ENCODE assay signal across 8 cellular contexts in the genomic region with DNA sequence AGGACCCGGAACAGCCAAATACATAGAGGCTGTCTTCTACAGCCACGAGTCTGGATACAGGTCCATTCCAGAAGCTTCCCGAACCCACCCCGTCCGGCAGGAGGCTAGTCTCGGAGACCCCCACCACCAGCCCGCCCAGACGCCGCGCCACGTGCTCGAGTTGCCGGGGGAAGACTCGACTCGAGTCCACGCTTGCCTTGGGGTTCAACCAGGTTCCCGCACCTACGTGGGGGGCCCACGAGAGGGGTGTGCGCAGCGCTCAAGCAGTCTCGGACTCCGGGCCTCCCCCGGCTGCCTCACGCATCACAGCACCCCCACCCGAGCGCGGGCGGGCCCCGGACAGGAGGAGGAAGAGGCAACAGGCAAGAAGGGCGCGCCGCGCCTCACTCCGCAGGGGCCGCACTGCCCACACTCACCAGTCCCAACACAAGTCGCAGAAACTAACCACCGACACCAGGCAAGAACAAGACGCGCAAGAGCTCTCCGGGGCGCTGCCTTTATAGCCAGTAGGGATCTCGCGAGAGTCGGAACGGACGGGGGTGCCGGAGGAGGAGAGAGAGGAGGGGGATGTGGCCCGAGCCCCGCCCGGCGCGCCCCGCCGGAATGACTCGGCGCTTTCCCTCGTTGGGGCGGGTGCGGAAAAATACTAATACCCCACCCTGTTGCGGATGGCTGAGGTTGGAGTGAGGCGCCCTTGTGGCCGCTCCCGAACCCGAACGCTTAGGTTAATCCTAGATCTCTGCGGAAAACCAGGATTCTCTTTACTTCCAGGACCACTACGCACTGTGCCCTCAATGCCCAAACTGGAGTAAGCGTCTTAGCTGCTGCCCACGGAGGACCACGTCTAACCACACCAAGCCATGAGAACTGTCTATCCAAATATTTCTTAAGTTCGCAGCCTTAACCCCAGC. TPM values are rescaled to one million over a fixed set of nuclear protein-coding genes. Genes with fewer than 3 reads are reported as not detected.
DNase-seq lines count a peak whose midpoint lies in the region; ATAC-seq and TF ChIP-seq lines count a peak whose summit lies in the region.

A gene (minus strand): TSS at position 472 of the 911 bp plus-strand sequence. CDS start 2,841 bp downstream, outside the sequence.

- DNase-seq in NCI-H748 (lab: John Stamatoyannopoulos, UW; ENCODE audit: unreplicated experiment) (peak; percentile 96), dermis microvascular lymphatic vessel endothelial cell (ENCODE audit: low read depth in 2 of 2) (peak; percentile 86 to 92), right lobe of liver (peak; percentile 96 to 98 (median 97))
- DNase-seq in activated CD4-positive, alpha-beta T cell treated with anti-CD3 and anti-CD28 coated beads, Interleukin-2, amount 50 U/mL, for 48 hours, result peak; percentile 98
- peak; percentile 96 to 99 for DNase-seq in stimulated activated CD4-positive, alpha-beta T cell treated with anti-CD3 and anti-CD28 coated beads, Interleukin-4, amount 100 ng/mL, for 4 hours

- peak within 1 kb of the TSS; percentile 86 to 100 (median 98) for H3K4me3 ChIP-seq in BLaER1 treated with 17β-estradiol and CSF1 and Interleukin-3, amounts not matched to agents 10 nM and 100 nM
- H3K4me3 ChIP-seq in right lobe of liver, result peak within 1 kb of the TSS; percentile 93 to 95 (median 93)

- peak within 1 kb of the TSS; percentile 86 to 98 (median 93) for H3K4me2 ChIP-seq in BLaER1 treated with 17β-estradiol and CSF1 and Interleukin-3, amounts not matched to agents 10 nM and 100 nM

- peak within 1 kb of the TSS; percentile 95 to 100 (median 98) for H3K9ac ChIP-seq in BLaER1 treated with 17β-estradiol and CSF1 and Interleukin-3, amounts not matched to agents 10 nM and 100 nM

- intact Hi-C loops in right lobe of liver (cut with DNase I), result no loop called here

- under 1% methylated on average over 20 of the region's 72 CpGs for WGBS in right lobe of liver (ENCODE audit: insufficient coverage, low coverage, low lambda C conversion rate, missing lambda C conversion rate)

- TF ChIP-seq CTCF in right lobe of liver (IDR thresholded peaks at IDR 0.05), result peak in 2 of 4 donors; percentile 6 to 10

- H3K9me3 ChIP-seq in BLaER1 treated with 17β-estradiol and CSF1 and Interleukin-3, amounts not matched to agents 10 nM and 100 nM (replicated peaks in 1 of 11), result no peaks in the 10 kb centered on the region
- no peaks in the 10 kb centered on the region for H3K9me3 ChIP-seq in right lobe of liver

- peaks cover 43 to 50% (median 49%) of the 10 kb centered on the region in 11 experiments for H4K20me1 ChIP-seq in BLaER1 treated with 17β-estradiol and CSF1 and Interleukin-3, amounts not matched to agents 10 nM and 100 nM

- H3K4me1 ChIP-seq in BLaER1 treated with 17β-estradiol and CSF1 and Interleukin-3, amounts not matched to agents 10 nM and 100 nM, result peaks cover 58 to 73% (median 68%) of the 10 kb centered on the region in 10 experiments
- H3K4me1 ChIP-seq in right lobe of liver, result peaks cover 0 to 42% (median 18%) of the 10 kb centered on the region in 4 donors

- ATAC-seq in GM19351 (IDR thresholded peaks at IDR 0.05; ENCODE audit: unreplicated experiment) (peak; percentile 81), HG03521 (IDR thresholded peaks at IDR 0.05; ENCODE audit: unreplicated experiment) (peak; percentile 78), right lobe of liver (peak; percentile 90 to 94 (median 92))

- H3K36me3 ChIP-seq in BLaER1 treated with 17β-estradiol and CSF1 and Interleukin-3, amounts not matched to agents 10 nM and 100 nM, result peaks cover 22 to 32% (median 31%) of the 10 kb centered on the region in 11 experiments
- peaks cover 0 to 20% (median 8%) of the 10 kb centered on the region in 4 donors for H3K36me3 ChIP-seq in right lobe of liver

- TF ChIP-seq POLR2A in right lobe of liver (IDR thresholded peaks at IDR 0.05), result peak; percentile 98

- H3K27ac ChIP-seq in BLaER1 treated with 17β-estradiol and CSF1 and Interleukin-3, amounts not matched to agents 10 nM and 100 nM, result peak within 1 kb of the TSS; percentile 89 to 99 (median 97)
- peak within 1 kb of the TSS; percentile 98 to 100 (median 98) for H3K27ac ChIP-seq in right lobe of liver

- H3K27me3 ChIP-seq in BLaER1 treated with 17β-estradiol and CSF1 and Interleukin-3, amounts not matched to agents 10 nM and 100 nM, result no peaks in the 10 kb centered on the region
- H3K27me3 ChIP-seq in right lobe of liver, result no peaks in the 10 kb centered on the region

RNA-seq across cellular contexts. Expression of the gene that starts here (rescaled TPM):
- total RNA-seq in dermis microvascular lymphatic vessel endothelial cell (625 and 802 TPM in 2 replicates), right lobe of liver (100 to 1,000 TPM; 315 to 672 (median 358) TPM)

Comparison
In these comparisons a context has a peak if more than half of its experiments do, and no peak if none do; other contexts are left out.
1. Peak in every context shown above with its lines: DNase-seq, ATAC-seq, H3K4me3 ChIP-seq and H3K27ac ChIP-seq.